Comparison of ENCODE assay signal across 14 cellular contexts in the genomic region with DNA sequence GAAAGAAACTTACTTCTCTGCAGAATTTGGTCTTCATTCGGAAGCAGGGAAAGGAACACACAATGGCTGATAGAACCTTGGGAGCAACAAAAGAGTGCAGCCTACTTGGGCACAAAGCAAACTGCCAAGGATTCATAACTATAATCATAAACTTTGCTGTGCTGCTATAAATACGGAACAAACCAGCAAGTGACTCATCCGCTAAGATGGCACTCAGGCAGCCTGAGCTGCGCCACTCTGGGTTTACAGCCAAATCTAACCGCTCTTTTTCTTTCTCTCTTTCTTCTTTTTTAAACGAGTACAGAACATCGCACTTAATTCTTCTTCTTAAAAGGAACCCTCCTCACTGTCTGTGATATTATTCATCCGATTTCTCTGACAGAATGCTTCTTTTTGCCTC.
DNase-seq lines count a peak whose midpoint lies in the region; ATAC-seq and TF ChIP-seq lines count a peak whose summit lies in the region.
"Had no signal": no experiment of that assay in that cellular context is flagged by ENCODE, and none has a peak within 500 bp of the region (broad histone marks: within the 10 kb centered on the region; RNA-seq: fewer than 3 reads in every experiment).

No MANE protein-coding gene starts in this region.

- POLR2A ChIA-PET in OCI-LY7 (lab: Charles Lee) = no interaction called here
- POLR2A ChIA-PET in activated CD4-positive, alpha-beta memory T cell treated with anti-CD3 and anti-CD28 coated beads for 36 hours (lab: Charles Lee) = no interaction called here

- no peaks in the 10 kb centered on the region for H3K27me3 ChIP-seq in transverse colon

- no peaks in the 10 kb centered on the region for H3K9me2 ChIP-seq in OCI-LY7 (ENCODE audit: insufficient read depth, low read length)

- DNase-seq in stimulated activated naive CD8-positive, alpha-beta T cell treated with anti-CD3 and anti-CD28 coated beads, Interleukin-15, amount 100 ng/mL, for 72 hours = no peak
- no peak for DNase-seq in stimulated activated naive CD8-positive, alpha-beta T cell treated with anti-CD3 and anti-CD28 coated beads, Interleukin-15, Interleukin-2, amounts not matched to agents 100 U/mL and 50 U/mL, for 24 hours
- DNase-seq in OCI-LY7 (ENCODE audit: low spot score) (no peak), fibroblast of peridontal ligament (ENCODE audit: extremely low read depth) (peak; percentile 6), transverse colon (peak; percentile 31), NCI-H146 treated with DMSO at 0.1 percent for 48 hours (lab: John Stamatoyannopoulos, UW; ENCODE audit: unreplicated experiment) (no peak)
- no peak for DNase-seq in activated CD4-positive, alpha-beta memory T cell treated with anti-CD3 and anti-CD28 coated beads for 36 hours
- no peak for DNase-seq in effector CD4-positive, alpha-beta T cell
- DNase-seq: activated CD4-positive, alpha-beta T cell treated with anti-CD3 and anti-CD28 coated beads, Interleukin-2, amount 10 ng/mL, durations not matched to agents 7 days and 5 days; activated naive CD4-positive, alpha-beta T cell treated with Interleukin-2 at 50 U/mL for 16 hours; EL; midbrain; NCI-H2081; stimulated activated naive CD4-positive, alpha-beta T cell had no signal

- H3K27ac ChIP-seq in OCI-LY7 (ENCODE audit: low read depth, low read length, poor library complexity, severe bottlenecking) (peak overlapping the region; percentile 6), transverse colon (peak overlapping the region; percentile 9 to 62 (median 30))

- peaks cover 45% of the 10 kb centered on the region for H3K27me3 Mint-ChIP-seq in stimulated activated naive CD8-positive, alpha-beta T cell treated with anti-CD3 and anti-CD28 coated beads, Interleukin-15, amount 100 ng/mL, for 72 hours
- H3K27me3 Mint-ChIP-seq in activated CD4-positive, alpha-beta memory T cell treated with anti-CD3 and anti-CD28 coated beads for 36 hours = peaks cover 27% of the 10 kb centered on the region

- H3K79me2 ChIP-seq in OCI-LY7 (ENCODE audit: insufficient read depth, low read depth, low read length) = no peaks in the 10 kb centered on the region

- no TSS peak for BruUV-seq in OCI-LY7 (replicated peaks; lab: Mats Ljungman, UMichigan)

- intact Hi-C loops in OCI-LY7 (cut with micrococcal nuclease; ENCODE audit: unreplicated experiment) (no loop called here), transverse colon (cut with DNase I; ENCODE audit: low total_unique reads) (no loop called here)
- intact Hi-C loops in activated CD4-positive, alpha-beta memory T cell treated with anti-CD3 and anti-CD28 coated beads for 36 hours (cut with micrococcal nuclease) = loop anchor here (2.0 to 10.0 kb wide), 3 partner anchors 24 to 1210 kb away; a partner anchor contains a TSS

- H3K4me3 ChIP-seq in OCI-LY7 (ENCODE audit: low read depth, low read length, poor library complexity, severe bottlenecking) (no peak overlapping the region), transverse colon (no peak overlapping the region)

- in situ Hi-C loops in transverse colon (cut with MboI; ENCODE audit: low pct_ligation_motif_present in 1 of 4, low pct_unique_long_range_greater_than_20kb in 1 of 4, low sequenced_read_pairs in 3 of 4) = no loop called here

- no peaks in the 10 kb centered on the region for H4K20me1 ChIP-seq in OCI-LY7 (ENCODE audit: insufficient read depth, low read length)

- TF ChIP-seq EP300 in transverse colon (IDR thresholded peaks at IDR 0.05; ENCODE audit: low read depth) = no peak

- peak overlapping the region; percentile 69 to 97 for H3K27ac Mint-ChIP-seq in stimulated activated naive CD8-positive, alpha-beta T cell treated with anti-CD3 and anti-CD28 coated beads, Interleukin-15, amount 100 ng/mL, for 72 hours
- H3K27ac Mint-ChIP-seq in activated CD4-positive, alpha-beta memory T cell treated with anti-CD3 and anti-CD28 coated beads for 36 hours = no peak overlapping the region
- H3K27ac Mint-ChIP-seq: activated CD4-positive, alpha-beta T cell treated with anti-CD3 and anti-CD28 coated beads, Interleukin-2, amount 10 ng/mL, durations not matched to agents 7 days and 5 days had no signal

- H2AFZ ChIP-seq in OCI-LY7 (ENCODE audit: low read length) = peak overlapping the region; percentile 40; the same call in 1 of the 2 replicates

- TF ChIP-seq CTCF in OCI-LY7 (conservative IDR thresholded peaks at IDR 0.05; ENCODE audit: low read length) (no peak), transverse colon (IDR thresholded peaks at IDR 0.05) (no peak)

- CTCF ChIA-PET in OCI-LY7 (lab: Charles Lee; ENCODE audit: unreplicated experiment) = no interaction called here
- CTCF ChIA-PET in activated CD4-positive, alpha-beta memory T cell treated with anti-CD3 and anti-CD28 coated beads for 36 hours (lab: Charles Lee) = no interaction called here

- H3K36me3 ChIP-seq in OCI-LY7 (ENCODE audit: insufficient read depth, low read length) = no peaks in the 10 kb centered on the region
- no peaks in the 10 kb centered on the region for H3K36me3 ChIP-seq in transverse colon

- peaks cover 46% of the 10 kb centered on the region for H3K4me1 ChIP-seq in OCI-LY7 (ENCODE audit: insufficient read depth, low read length, poor library complexity, severe bottlenecking)
- peaks cover 0 to 15% (median 6%) of the 10 kb centered on the region in 4 donors for H3K4me1 ChIP-seq in transverse colon

- H3K9me3 Mint-ChIP-seq in stimulated activated naive CD8-positive, alpha-beta T cell treated with anti-CD3 and anti-CD28 coated beads, Interleukin-15, amount 100 ng/mL, for 72 hours = no peaks in the 10 kb centered on the region
- no peaks in the 10 kb centered on the region for H3K9me3 Mint-ChIP-seq in activated CD4-positive, alpha-beta memory T cell treated with anti-CD3 and anti-CD28 coated beads for 36 hours
- H3K9me3 Mint-ChIP-seq: activated CD4-positive, alpha-beta T cell treated with anti-CD3 and anti-CD28 coated beads, Interleukin-2, amount 10 ng/mL, durations not matched to agents 7 days and 5 days had no signal

- ATAC-seq in stimulated activated naive CD8-positive, alpha-beta T cell treated with anti-CD3 and anti-CD28 coated beads, Interleukin-15, amount 100 ng/mL, for 72 hours = no peak
- ATAC-seq in stimulated activated naive CD8-positive, alpha-beta T cell treated with anti-CD3 and anti-CD28 coated beads, Interleukin-15, Interleukin-2, amounts not matched to agents 100 U/mL and 50 U/mL, for 24 hours = no peak

- H3K9me3 ChIP-seq in OCI-LY7 (ENCODE audit: low read length) = no peaks in the 10 kb centered on the region
- H3K9me3 ChIP-seq in transverse colon = no peaks in the 10 kb centered on the region

- peaks cover 74% of the 10 kb centered on the region for H3K4me1 Mint-ChIP-seq in stimulated activated naive CD8-positive, alpha-beta T cell treated with anti-CD3 and anti-CD28 coated beads, Interleukin-15, amount 100 ng/mL, for 72 hours
- H3K4me1 Mint-ChIP-seq in activated CD4-positive, alpha-beta memory T cell treated with anti-CD3 and anti-CD28 coated beads for 36 hours (ENCODE audit: low read depth) = peaks cover 20% of the 10 kb centered on the region

- peak overlapping the region; percentile 48; the same call in 1 of the 2 replicates for H3K4me2 ChIP-seq in OCI-LY7 (ENCODE audit: low read length)

- H3K36me3 Mint-ChIP-seq in activated CD4-positive, alpha-beta memory T cell treated with anti-CD3 and anti-CD28 coated beads for 36 hours = no peaks in the 10 kb centered on the region

- H3K4me3 Mint-ChIP-seq in stimulated activated naive CD8-positive, alpha-beta T cell treated with anti-CD3 and anti-CD28 coated beads, Interleukin-15, amount 100 ng/mL, for 72 hours = peak overlapping the region; percentile 69 to 76
- no peak overlapping the region for H3K4me3 Mint-ChIP-seq in activated CD4-positive, alpha-beta memory T cell treated with anti-CD3 and anti-CD28 coated beads for 36 hours
- H3K4me3 Mint-ChIP-seq: activated CD4-positive, alpha-beta T cell treated with anti-CD3 and anti-CD28 coated beads, Interleukin-2, amount 10 ng/mL, durations not matched to agents 7 days and 5 days had no signal

- TF ChIP-seq POLR2A in transverse colon (IDR thresholded peaks at IDR 0.05) = no peak

- 30 to 41% methylated on average over 8 of the region's 8 CpGs for WGBS in transverse colon (ENCODE audit: low coverage in 1 of 2), 2 donors

Comparison
In these comparisons a context has a peak if more than half of its experiments do, and no peak if none do; other contexts are left out.
1. DNase-seq: peak in fibroblast of peridontal ligament (single experiment) and transverse colon (single experiment); none in stimulated activated naive CD8-positive, alpha-beta T cell treated with anti-CD3 and anti-CD28 coated beads, Interleukin-15, amount 100 ng/mL, for 72 hours (0 of 2), stimulated activated naive CD8-positive, alpha-beta T cell treated with anti-CD3 and anti-CD28 coated beads, Interleukin-15, Interleukin-2, amounts not matched to agents 100 U/mL and 50 U/mL, for 24 hours (single experiment), OCI-LY7 (single experiment), activated CD4-positive, alpha-beta memory T cell treated with anti-CD3 and anti-CD28 coated beads for 36 hours (single experiment), NCI-H146 treated with DMSO at 0.1 percent for 48 hours (single experiment) and effector CD4-positive, alpha-beta T cell (single experiment).